In genomic region chr14:89625988-89626806, GRCh38 we compare ENCODE assay signal across 12 cellular contexts.
DNase-seq lines count a peak whose midpoint lies in the region; FAIRE-seq and TF ChIP-seq lines count a peak whose summit lies in the region.
"Had no signal": no experiment of that assay in that cellular context is flagged by ENCODE, and none has a peak within 500 bp of the region (broad histone marks: within the 10 kb centered on the region; RNA-seq: fewer than 3 reads in every experiment).

No MANE protein-coding gene starts in this region.

- H3K4me1 Mint-ChIP-seq in CD8-positive, alpha-beta memory T cell, result peaks cover 56 to 67% (median 62%) of the 10 kb centered on the region in 3 donors

- peaks cover 0 to 17% (median 0%) of the 10 kb centered on the region in 3 donors for H3K36me3 Mint-ChIP-seq in CD8-positive, alpha-beta memory T cell

- H3K9me3 Mint-ChIP-seq in CD8-positive, alpha-beta memory T cell, result peaks cover 0 to 11% (median 9%) of the 10 kb centered on the region in 5 donors

- CTCF ChIA-PET in CD8-positive, alpha-beta memory T cell (lab: Charles Lee), result no interaction called here

- no peaks in the 10 kb centered on the region for H3K27me3 ChIP-seq in CD8-positive, alpha-beta memory T cell (ENCODE audit: insufficient read depth, low read length, poor library complexity, severe bottlenecking)
- H3K27me3 ChIP-seq in stomach, result no peaks in the 10 kb centered on the region
- H3K27me3 ChIP-seq: Peyer's patch had no signal

- H3K27me3 Mint-ChIP-seq in CD8-positive, alpha-beta memory T cell, result no peaks in the 10 kb centered on the region

- 77 to 82% (median 80%) methylated on average over 8 of the region's 8 CpGs for WGBS in stomach, 5 donors

- POLR2A ChIA-PET in CD8-positive, alpha-beta memory T cell (lab: Charles Lee), result no interaction called here

- peak; percentile 78 for FAIRE-seq in GM18507 (lab: Jason Lieb, UNC)

- peak in 1 of 5 donors; percentile 45 for DNase-seq in CD8-positive, alpha-beta memory T cell
- DNase-seq in GM18507 (ENCODE audit: extremely low spot score, insufficient read length, low read depth), result no peak
- peak; percentile 32 for DNase-seq in NCI-H345 treated with DMSO at 0.1 percent for 48 hours (lab: John Stamatoyannopoulos, UW; ENCODE audit: unreplicated experiment)
- DNase-seq in epithelial cell of esophagus (ENCODE audit: low read depth), result peak; percentile 22
- DNase-seq in HCEC 1CT, result no peak
- DNase-seq in germinal center (ENCODE audit: low spot score), result no peak
- DNase-seq in stomach, result no peak
- DNase-seq: hippocampal formation; Peyer's patch; stimulated activated naive CD4-positive, alpha-beta T cell treated with Interleukin-2 at 50 U/mL for 16 hours; WERI-Rb-1 had no signal

- peak overlapping the region; percentile 82 to 93 (median 89) for H3K27ac Mint-ChIP-seq in CD8-positive, alpha-beta memory T cell
- H3K27ac Mint-ChIP-seq: endodermal cell had no signal

- no peak for TF ChIP-seq POLR2A in stomach (IDR thresholded peaks at IDR 0.05)

- H3K27ac ChIP-seq in CD8-positive, alpha-beta memory T cell (ENCODE audit: low read depth, low read length), result no peak overlapping the region
- peak overlapping the region in 1 of 5 donors; percentile 4 for H3K27ac ChIP-seq in stomach
- H3K27ac ChIP-seq: Peyer's patch, WERI-Rb-1 had no signal

- H3K4me3 Mint-ChIP-seq in CD8-positive, alpha-beta memory T cell, result peak overlapping the region; percentile 12 to 78 (median 33)
- H3K4me3 Mint-ChIP-seq: endodermal cell had no signal

- no peaks in the 10 kb centered on the region for H3K36me3 ChIP-seq in CD8-positive, alpha-beta memory T cell (ENCODE audit: insufficient read depth, low read length)
- H3K36me3 ChIP-seq in stomach, result no peaks in the 10 kb centered on the region
- H3K36me3 ChIP-seq: Peyer's patch, WERI-Rb-1 had no signal

- H3K9me3 ChIP-seq in CD8-positive, alpha-beta memory T cell (ENCODE audit: low read length), result no peaks in the 10 kb centered on the region
- no peaks in the 10 kb centered on the region for H3K9me3 ChIP-seq in stomach
- H3K9me3 ChIP-seq: Peyer's patch had no signal

- no peak for TF ChIP-seq CTCF in epithelial cell of esophagus (IDR thresholded peaks at IDR 0.05; ENCODE audit: insufficient read depth, low read depth, low read length, missing control alignments)
- no peak for TF ChIP-seq CTCF in stomach (IDR thresholded peaks at IDR 0.05)

- intact Hi-C loops in stomach (cut with DNase I; ENCODE audit: low total_unique reads), result no loop called here

- peaks cover 34% of the 10 kb centered on the region for H3K4me1 ChIP-seq in CD8-positive, alpha-beta memory T cell (ENCODE audit: insufficient read depth, low read length)
- H3K4me1 ChIP-seq in stomach, result peaks cover 0 to 17% (median 12%) of the 10 kb centered on the region in 4 donors

- no peak for TF ChIP-seq EP300 in stomach (IDR thresholded peaks at IDR 0.05)

- H3K4me3 ChIP-seq in CD8-positive, alpha-beta memory T cell (ENCODE audit: low read length), result no peak overlapping the region
- H3K4me3 ChIP-seq in epithelial cell of esophagus (ENCODE audit: low read length) (no peak overlapping the region), stomach (no peak overlapping the region)
- H3K4me3 ChIP-seq: Peyer's patch had no signal

Comparison
In these comparisons a context has a peak if more than half of its experiments do, and no peak if none do; other contexts are left out.
1. DNase-seq: peak in NCI-H345 treated with DMSO at 0.1 percent for 48 hours (single experiment) and epithelial cell of esophagus (single experiment); none in GM18507 (single experiment), HCEC 1CT (single experiment), germinal center (single experiment) and stomach (single experiment).